ENCODE assay signal across 1 cellular context in genomic region chrX:120380699-120381098, GRCh38.
TF ChIP-seq lines count a peak whose summit lies in the region.

No MANE protein-coding gene starts in this region.

TF ChIP-seq in GM12878, 131 proteins besides CTCF, POLR2A, EP300 and RAD21 (continued from another document):
- TF ChIP-seq ZNF687 (IDR thresholded peaks at IDR 0.05) (no peak), LARP7 (IDR thresholded peaks at IDR 0.05) (no peak), RCOR1 (conservative IDR thresholded peaks at IDR 0.05; ENCODE audit: low read depth, low read length) (no peak), SMC3 (IDR thresholded peaks at IDR 0.05; ENCODE audit: borderline replicate concordance, low read length) (peak; percentile 55), ATF3 (IDR thresholded peaks at IDR 0.05; ENCODE audit: borderline replicate concordance, extremely low read depth, low read depth, low read length) (0 out of 2 replicates have a peak, but pooled peaks have one; percentile 8), RAD51 (IDR thresholded peaks at IDR 0.05) (0 out of 2 replicates have a peak, but pooled peaks have one; percentile 28)
